ENCODE assay signal across 17 cellular contexts in genomic region chr15:54789377-54789776, GRCh38.
"Had no signal": no experiment of that assay in that cellular context is flagged by ENCODE, and none has a peak within 500 bp of the region (broad histone marks: within the 10 kb centered on the region; RNA-seq: fewer than 3 reads in every experiment).

No MANE protein-coding gene starts in this region.

- H3K9me3 ChIP-seq: prostate gland, suprapubic skin, upper lobe of left lung had no signal

- H3K27ac ChIP-seq: foreskin keratinocyte, heart left ventricle, prostate gland, suprapubic skin, upper lobe of left lung had no signal

- H3K27me3 ChIP-seq: foreskin keratinocyte, heart left ventricle, suprapubic skin, upper lobe of left lung had no signal

- ATAC-seq: activated CD8-positive, alpha-beta T cell treated with anti-CD3 and anti-CD28 coated beads, Interleukin-2, amount 10 ng/mL, durations not matched to agents 7 days and 5 days; foreskin keratinocyte; heart left ventricle; left lobe of liver; stimulated activated naive CD8-positive, alpha-beta T cell treated with anti-CD3 and anti-CD28 coated beads, Interleukin-15, Interleukin-2, amounts not matched to agents 100 U/mL and 50 U/mL, for 24 hours; WTC11 had no signal

- DNase-seq: activated CD4-positive, alpha-beta T cell treated with anti-CD3 and anti-CD28 coated beads for 48 hours; activated CD8-positive, alpha-beta memory T cell treated with anti-CD3 and anti-CD28 coated beads, Interleukin-2, amount 50 U/mL, for 48 hours; activated CD8-positive, alpha-beta T cell treated with anti-CD3 and anti-CD28 coated beads, Interleukin-2, amount 10 ng/mL, durations not matched to agents 7 days and 5 days; activated naive CD8-positive, alpha-beta T cell treated with anti-CD3 and anti-CD28 coated beads, Interleukin-2, amount 10 ng/mL, durations not matched to agents 7 days and 5 days; foreskin keratinocyte; heart left ventricle; mammary epithelial cell; occipital lobe; stimulated activated CD4-positive, alpha-beta T cell treated with anti-CD3 and anti-CD28 coated beads, Interleukin-12 subunit alpha, Interleukin-12 subunit beta, amount 100 ng/mL, for 4 hours; stimulated activated CD4-positive, alpha-beta T cell treated with anti-CD3 and anti-CD28 coated beads, Interleukin-2, amount 100 ng/mL, for 48 hours; stimulated activated CD8-positive, alpha-beta memory T cell treated with anti-CD3 and anti-CD28 coated beads, Interleukin-4, amount 100 ng/mL, for 48 hours; stimulated activated naive CD8-positive, alpha-beta T cell treated with anti-CD3 and anti-CD28 coated beads, Interleukin-15, Interleukin-2, amounts not matched to agents 100 U/mL and 50 U/mL, for 24 hours; upper lobe of left lung had no signal

- H3K4me1 ChIP-seq: foreskin keratinocyte, heart left ventricle, prostate gland, suprapubic skin, upper lobe of left lung had no signal

- H3K4me3 ChIP-seq: heart left ventricle, prostate gland, suprapubic skin, upper lobe of left lung had no signal
